Comparison of ENCODE assay signal across 10 cellular contexts in the genomic region with DNA sequence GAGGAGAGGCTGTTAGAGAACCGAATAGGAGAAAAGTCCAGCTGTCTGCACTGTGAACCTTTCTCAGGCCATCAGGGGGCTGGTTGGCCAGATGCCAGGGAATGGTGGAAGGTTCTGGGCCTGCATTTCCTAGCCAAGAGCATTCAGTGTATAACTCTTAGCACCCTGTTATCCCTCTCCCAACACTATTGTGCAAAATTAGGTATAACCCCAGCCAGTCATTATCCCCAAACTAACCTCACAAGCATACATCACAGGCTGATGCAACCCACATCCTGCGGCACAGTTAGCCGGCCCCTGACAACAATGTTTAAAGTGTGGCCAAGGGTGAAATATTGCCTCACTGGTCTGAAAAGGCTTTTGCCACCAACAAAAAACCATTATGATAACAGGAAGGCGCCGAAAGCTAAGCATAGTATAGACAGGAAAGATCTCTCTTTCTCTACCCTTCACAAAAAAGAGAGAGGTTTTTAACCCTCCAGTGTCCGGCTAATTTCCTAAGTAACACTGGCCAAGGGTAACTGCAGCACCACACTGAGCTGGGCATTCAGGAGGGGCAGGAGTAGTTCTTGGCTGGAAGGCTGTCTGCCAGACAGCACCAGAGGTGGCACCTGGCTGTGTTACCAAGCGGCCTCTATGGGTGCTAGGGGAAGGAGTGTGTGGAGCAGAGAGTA.
A peak's percentile ranks its signal among the peaks of the same experiment; 100 is the strongest.
DNase-seq lines count a peak whose midpoint lies in the region; ATAC-seq, FAIRE-seq and TF ChIP-seq lines count a peak whose summit lies in the region.
"Had no signal": no experiment of that assay in that cellular context is flagged by ENCODE, and none has a peak within 500 bp of the region (broad histone marks: within the 10 kb centered on the region; RNA-seq: fewer than 3 reads in every experiment).

No MANE protein-coding gene starts in this region.

- no peak for TF ChIP-seq EP300 in GM12878 (IDR thresholded peaks at IDR 0.05; ENCODE audit: borderline replicate concordance in 1 of 2, control insufficient read depth in 1 of 2, low read depth in 2 of 2, low read length in 2 of 2)

- H2AFZ ChIP-seq in GM12878 (ENCODE audit: control insufficient read depth, low read depth, low read length) = no peak overlapping the region

- H2BK5ac ChIP-seq in mesendoderm (ENCODE audit: low read length) = no peak overlapping the region

- no peaks in the 10 kb centered on the region for H4K20me1 ChIP-seq in GM12878 (ENCODE audit: control insufficient read depth, insufficient read depth)

- H3K27ac ChIP-seq in GM12878 (ENCODE audit: control insufficient read depth, insufficient read depth) (no peak overlapping the region), mesendoderm (ENCODE audit: low read depth, low read length) (no peak overlapping the region)
- H3K27ac ChIP-seq: foreskin keratinocyte had no signal

- H3K4me2 ChIP-seq in GM12878 (ENCODE audit: control insufficient read depth, insufficient read depth) (no peak overlapping the region), mesendoderm (ENCODE audit: low read length) (no peak overlapping the region)

- TF ChIP-seq CTCF in GM12878 (IDR thresholded peaks at IDR 0.05 in 2 of 3, conservative IDR thresholded peaks at IDR 0.05 in 1 of 3; ENCODE audit: control insufficient read depth in 2 of 3, extremely low read depth in 1 of 3, insufficient read depth in 1 of 3, low read depth in 3 of 3, low read length in 3 of 3) = no peak

- no peaks in the 10 kb centered on the region for H3K36me3 ChIP-seq in GM12878 (ENCODE audit: control insufficient read depth in 2 of 2, insufficient read depth in 2 of 2, low read length in 1 of 2)
- no peaks in the 10 kb centered on the region for H3K36me3 ChIP-seq in mesendoderm (ENCODE audit: control insufficient read depth, insufficient read depth, low read length)

- no peak overlapping the region for H3K23ac ChIP-seq in mesendoderm (ENCODE audit: low read length)

- no peak overlapping the region for H3K56ac ChIP-seq in mesendoderm (ENCODE audit: low read length)

- H3K9ac ChIP-seq in GM12878 (ENCODE audit: control insufficient read depth, insufficient read depth, low read length) = no peak overlapping the region
- H3K9ac ChIP-seq in mesendoderm (ENCODE audit: low read length) = no peak overlapping the region

- no peak overlapping the region for H2BK120ac ChIP-seq in mesendoderm (ENCODE audit: low read depth, low read length)

- DNase-seq in Daoy (ENCODE audit: low read depth) (peak; percentile 94), NOMO-1 treated with DMSO at 0.1 percent for 48 hours (lab: John Stamatoyannopoulos, UW; ENCODE audit: unreplicated experiment) (peak; percentile 94), GM12878 (ENCODE audit: low read depth, low spot score) (no peak), mesendoderm (no peak), GM03348 (ENCODE audit: low spot score) (no peak), iPS-NIHi11 (ENCODE audit: low spot score) (no peak)
- DNase-seq: activated CD4-positive, CD25-positive, alpha-beta regulatory T cell; foreskin keratinocyte had no signal

- H3K4ac ChIP-seq in mesendoderm (ENCODE audit: low read depth, low read length) = no peak overlapping the region

- ATAC-seq in GM12878 (peak; percentile 91), GM21786 (IDR thresholded peaks at IDR 0.05; ENCODE audit: unreplicated experiment) (no peak), GM19395 (IDR thresholded peaks at IDR 0.05; ENCODE audit: unreplicated experiment) (no peak)
- ATAC-seq: foreskin keratinocyte had no signal

- CTCF ChIA-PET in GM12878 (lab: Yijun Ruan, JAX) = interaction anchor here (0.6 to 2.2 kb wide), 6 partner anchors 8 to 129 kb away, joined by 3 to 12 read pairs (median 4); no protein-coding TSS in a partner anchor

- RAD21 ChIA-PET in GM12878 (lab: Charles Lee; ENCODE audit: unreplicated experiment) = interaction anchor here (1.5 kb wide), 1 partner anchor 129 kb away, joined by 3 read pairs; no protein-coding TSS in a partner anchor

- peak overlapping the region; percentile 33 for H2AK5ac ChIP-seq in mesendoderm (ENCODE audit: low read length)

- H3K4me1 ChIP-seq in GM12878 (ENCODE audit: control insufficient read depth, insufficient read depth, low read length) = no peaks in the 10 kb centered on the region; the same call in 1 of the 2 replicates
- no peaks in the 10 kb centered on the region for H3K4me1 ChIP-seq in mesendoderm (ENCODE audit: control insufficient read depth, low read depth, low read length)

- in situ Hi-C loops in GM12878 (cut with MboI) = no loop called here

- SMC1A ChIA-PET in GM12878 (lab: Charles Lee; ENCODE audit: uncharacterized antibody, unreplicated experiment) = interaction anchor here (0.7 to 1.9 kb wide), 7 partner anchors 8 to 126 kb away, joined by 3 to 4 read pairs (median 3); partner anchors contain the start of gene BCAR3

- no peak overlapping the region for H3K18ac ChIP-seq in mesendoderm (ENCODE audit: low read length)

- POLR2A ChIA-PET in GM12878 (lab: Charles Lee) = interaction anchor here (0.5 kb wide), 1 partner anchor 797 kb away, joined by 3 read pairs; no protein-coding TSS in a partner anchor

- BruUV-seq in GM12878 (replicated peaks; lab: Mats Ljungman, UMichigan) = no TSS peak

- intact Hi-C loops in GM12878 (cut with micrococcal nuclease; ENCODE audit: unreplicated experiment) = no loop called here

- H3K27me3 ChIP-seq in GM12878 (replicated peaks in 1 of 2; ENCODE audit: control insufficient read depth in 2 of 2, insufficient read depth in 2 of 2, low read length in 1 of 2) (no peaks in the 10 kb centered on the region), mesendoderm (ENCODE audit: insufficient read depth, low read length, poor library complexity) (no peaks in the 10 kb centered on the region)
- H3K27me3 ChIP-seq: foreskin keratinocyte had no signal

- H4K5ac ChIP-seq in mesendoderm (ENCODE audit: low read length) = no peak overlapping the region

- H3K4me3 ChIP-seq in GM12878 (no peak overlapping the region), mesendoderm (ENCODE audit: low read length) (no peak overlapping the region)

- H2BK15ac ChIP-seq in mesendoderm (replicated peaks; ENCODE audit: low read depth) = no peak overlapping the region

- no peak for TF ChIP-seq RAD21 in GM12878 (IDR thresholded peaks at IDR 0.05; ENCODE audit: insufficient read depth, low read depth, low read length)

- 52% methylated on average over 7 of the region's 7 CpGs for WGBS in GM12878 (ENCODE audit: insufficient coverage, insufficient replicate concordance, low lambda C conversion rate, missing lambda C conversion rate)
- no CpG with 5 or more reads among the region's 7 CpGs for WGBS in mesendoderm (ENCODE audit: extremely low coverage, insufficient coverage, low lambda C conversion rate)

- H3K79me2 ChIP-seq in GM12878 (ENCODE audit: control insufficient read depth, insufficient read depth, low read length) (no peaks in the 10 kb centered on the region), mesendoderm (ENCODE audit: control insufficient read depth, insufficient read depth, low read length) (no peaks in the 10 kb centered on the region)

- H4K8ac ChIP-seq in mesendoderm (ENCODE audit: low read depth, low read length) = no peak overlapping the region

- FAIRE-seq in GM12878 (lab: Jason Lieb, UNC) = no peak

- TF ChIP-seq POLR2A in GM12878 (IDR thresholded peaks at IDR 0.05; ENCODE audit: low read depth, low read length) = no peak

- no peaks in the 10 kb centered on the region; the same call in 2 of the 3 replicates for H3K9me3 ChIP-seq in GM12878 (replicated peaks; ENCODE audit: control insufficient read depth, insufficient read depth, low read length)

- no peaks in the 10 kb centered on the region for H3K79me1 ChIP-seq in mesendoderm (ENCODE audit: low read length)

TF ChIP-seq in GM12878, 131 proteins besides CTCF, POLR2A, EP300 and RAD21:
- TF ChIP-seq ATF7 (IDR thresholded peaks at IDR 0.05; ENCODE audit: low read depth) = 0 out of 2 replicates have a peak, but pooled peaks have one; percentile 10
- no peak for TF ChIP-seq E2F4 (IDR thresholded peaks at IDR 0.05; ENCODE audit: low read depth, low read length)
- peak; percentile 34; the same call in 1 of the 2 replicates for TF ChIP-seq MTA2 (IDR thresholded peaks at IDR 0.05; ENCODE audit: low read depth)

Comparison
In these comparisons a context has a peak if more than half of its experiments do, and no peak if none do; other contexts are left out.
1. DNase-seq: peak in Daoy (single experiment) and NOMO-1 treated with DMSO at 0.1 percent for 48 hours (single experiment); none in GM12878 (single experiment), mesendoderm (single experiment), GM03348 (single experiment) and iPS-NIHi11 (single experiment).